In the genomic region with DNA sequence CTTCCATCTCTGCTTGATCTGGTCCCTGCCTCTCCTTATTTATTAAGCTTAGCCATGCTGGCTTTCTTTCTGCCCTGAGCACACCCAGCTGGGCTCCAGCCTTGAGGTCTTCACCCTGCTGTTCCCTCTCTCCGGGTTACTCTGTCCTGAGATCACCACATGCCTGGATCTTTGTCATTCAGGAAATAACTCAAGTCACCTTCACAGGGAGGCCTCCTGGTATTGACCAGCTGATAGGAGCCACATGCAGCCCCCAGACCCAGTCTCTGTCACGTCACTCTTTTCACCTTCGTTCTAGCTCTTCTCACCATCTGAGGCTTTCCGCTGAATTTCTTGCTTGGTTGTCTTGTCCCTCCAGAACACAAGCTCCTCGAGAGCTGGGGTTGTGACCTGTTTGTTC, we compare ENCODE assay signal across 21 cellular contexts.
DNase-seq lines count a peak whose midpoint lies in the region; ATAC-seq, FAIRE-seq and TF ChIP-seq lines count a peak whose summit lies in the region.
"Had no signal": no experiment of that assay in that cellular context is flagged by ENCODE, and none has a peak within 500 bp of the region (broad histone marks: within the 10 kb centered on the region; RNA-seq: fewer than 3 reads in every experiment).

No MANE protein-coding gene starts in this region.

- POLR2A ChIA-PET in HepG2 (lab: Yijun Ruan, JAX) (no interaction called here), A673 (lab: Charles Lee; ENCODE audit: low non-redundant PET) (no interaction called here)

- no peak for TF ChIP-seq RAD21 in HepG2 (CRISPR knock-in tag; IDR thresholded peaks at IDR 0.05)

- WGBS in HepG2 (ENCODE audit: low lambda C conversion rate): 40% methylated on average over 5 of the region's 5 CpGs
- WGBS in esophagus squamous epithelium, 2 donors: 77 to 90% methylated on average over 5 of the region's 5 CpGs

- no peaks in the 10 kb centered on the region for H3K36me3 ChIP-seq in WERI-Rb-1
- H3K36me3 ChIP-seq in bronchial epithelial cell (ENCODE audit: control insufficient read depth, insufficient read depth, low read length): no peaks in the 10 kb centered on the region
- H3K36me3 ChIP-seq in HepG2 (replicated peaks in 1 of 2; ENCODE audit: control insufficient read depth in 1 of 2, insufficient read depth in 2 of 2, low read length in 2 of 2): no peaks in the 10 kb centered on the region
- H3K36me3 ChIP-seq in esophagus squamous epithelium: no peaks in the 10 kb centered on the region
- no peaks in the 10 kb centered on the region for H3K36me3 ChIP-seq in A673 (ENCODE audit: insufficient read depth, low read length, poor library complexity, severe bottlenecking)
- H3K36me3 ChIP-seq: BLaER1, HAP-1 had no signal

- H3K9me3 ChIP-seq in WERI-Rb-1 (ENCODE audit: severe bottlenecking): no peaks in the 10 kb centered on the region
- H3K9me3 ChIP-seq in HepG2 (ENCODE audit: low read length): no peaks in the 10 kb centered on the region
- H3K9me3 ChIP-seq in esophagus squamous epithelium: no peaks in the 10 kb centered on the region
- H3K9me3 ChIP-seq in A673 (ENCODE audit: low read depth, low read length, poor library complexity, severe bottlenecking): no peaks in the 10 kb centered on the region
- H3K9me3 ChIP-seq: BLaER1, HAP-1 had no signal

- intact Hi-C loops in HepG2 (cut with micrococcal nuclease; ENCODE audit: unreplicated experiment): no loop called here
- intact Hi-C loops in esophagus squamous epithelium (cut with DNase I): no loop called here
- intact Hi-C loops in A673 (cut with micrococcal nuclease; ENCODE audit: unreplicated experiment): no loop called here

- no peak overlapping the region for H2AFZ ChIP-seq in HepG2 (ENCODE audit: low read length)
- H2AFZ ChIP-seq: GM23248 had no signal

- no peak for TF ChIP-seq EP300 in HepG2 (IDR thresholded peaks at IDR 0.05; ENCODE audit: low read depth in 2 of 2, low read length in 2 of 2)
- no peak for TF ChIP-seq EP300 in HepG2 (CRISPR knock-in tag; IDR thresholded peaks at IDR 0.05; ENCODE audit: borderline replicate concordance)

- peaks cover 5% of the 10 kb centered on the region; the same call in 1 of the 2 replicates for H3K4me1 ChIP-seq in HepG2 (ENCODE audit: insufficient read depth, low read length)
- H3K4me1 ChIP-seq in esophagus squamous epithelium: no peaks in the 10 kb centered on the region
- H3K4me1 ChIP-seq in A673 (ENCODE audit: insufficient read depth, low read length, poor library complexity, severe bottlenecking): no peaks in the 10 kb centered on the region
- H3K4me1 ChIP-seq: BLaER1, HAP-1 had no signal

- FAIRE-seq in bronchial epithelial cell (lab: Jason Lieb, UNC) (peak; percentile 7), HepG2 (lab: Jason Lieb, UNC) (no peak)
- FAIRE-seq: D721Med, GM12878, GM19239, H54 had no signal

- H3K4me3 ChIP-seq in WERI-Rb-1 (ENCODE audit: low read depth, low read length): peak overlapping the region; percentile 38
- no peak overlapping the region for H3K4me3 ChIP-seq in bronchial epithelial cell (ENCODE audit: low read depth, low read length)
- no peak overlapping the region for H3K4me3 ChIP-seq in HepG2 (replicated peaks in 1 of 3; ENCODE audit: insufficient read depth in 1 of 3, low read depth in 2 of 3, low read length in 3 of 3)
- H3K4me3 ChIP-seq in esophagus squamous epithelium: no peak overlapping the region
- H3K4me3 ChIP-seq in A673 (ENCODE audit: low read depth, low read length, poor library complexity, severe bottlenecking): no peak overlapping the region
- H3K4me3 ChIP-seq: BLaER1, GM12878, GM23248, HAP-1 had no signal

- DNase-seq in WERI-Rb-1 (peak; percentile 50), bronchial epithelial cell (ENCODE audit: low read depth) (no peak), HepG2 (ENCODE audit: low spot score) (no peak), esophagus squamous epithelium (lab: John Stamatoyannopoulos, UW) (no peak), A673 (ENCODE audit: low spot score) (no peak), activated T-cell treated with anti-CD3 and anti-CD28 coated beads for 4 hours (no peak)
- no peak for DNase-seq in activated CD4-positive, CD25-positive, alpha-beta regulatory T cell (lab: John Stamatoyannopoulos, UW)
- DNase-seq: CD4-positive, alpha-beta T cell; CD8-positive, alpha-beta memory T cell; DMS 273 treated with DMSO at 0.1 percent for 48 hours; DMS79; EL; GDM1; GM23248 had no signal

- TF ChIP-seq POLR2A in HepG2 (IDR thresholded peaks at IDR 0.05; ENCODE audit: insufficient read depth in 1 of 2, low read depth in 2 of 2, low read length in 2 of 2): no peak
- no peak for TF ChIP-seq POLR2A in esophagus squamous epithelium (IDR thresholded peaks at IDR 0.05)

- no peak overlapping the region for H3K4me2 ChIP-seq in HepG2 (ENCODE audit: low read depth, low read length)
- H3K4me2 ChIP-seq: BLaER1 had no signal

- in situ Hi-C loops in HepG2 (cut with HindIII; ENCODE audit: extremely low pct_ligation_motif_present, low pct_unique_long_range_greater_than_20kb): no loop called here

- H3K27me3 ChIP-seq in WERI-Rb-1 (ENCODE audit: insufficient read depth, low read depth, severe bottlenecking) (no peaks in the 10 kb centered on the region), bronchial epithelial cell (ENCODE audit: control insufficient read depth, insufficient read depth, low read length) (no peaks in the 10 kb centered on the region), HepG2 (ENCODE audit: control insufficient read depth in 1 of 2, insufficient read depth in 2 of 2, low read length in 2 of 2) (no peaks in the 10 kb centered on the region; a peak in 1 of 5 replicates), esophagus squamous epithelium (no peaks in the 10 kb centered on the region), A673 (replicated peaks; ENCODE audit: insufficient read depth, low read depth, low read length, poor library complexity) (no peaks in the 10 kb centered on the region)
- H3K27me3 ChIP-seq: BLaER1 had no signal

- CTCF ChIA-PET in HepG2 (lab: Yijun Ruan, JAX; ENCODE audit: low intra/inter-chr PET ratio, low total read pairs): no interaction called here
- CTCF ChIA-PET in A673 (lab: Charles Lee): no interaction called here

- TF ChIP-seq CTCF in WERI-Rb-1 (IDR thresholded peaks at IDR 0.05; ENCODE audit: low read depth, low read length) (no peak), bronchial epithelial cell (IDR thresholded peaks at IDR 0.05; ENCODE audit: insufficient read depth, low read length, severe bottlenecking) (no peak), HepG2 (CRISPR knock-in tag; IDR thresholded peaks at IDR 0.05) (no peak), esophagus squamous epithelium (IDR thresholded peaks at IDR 0.05) (no peak), A673 (conservative IDR thresholded peaks at IDR 0.05; ENCODE audit: low read depth, low read length) (no peak)

- no peaks in the 10 kb centered on the region for H4K20me1 ChIP-seq in HepG2 (ENCODE audit: insufficient read depth, low read length)
- H4K20me1 ChIP-seq: BLaER1 had no signal

- no peak overlapping the region for H3K9ac ChIP-seq in HepG2 (ENCODE audit: insufficient read depth, low read depth, low read length)
- H3K9ac ChIP-seq: BLaER1, GM23248 had no signal

- ATAC-seq in HepG2: no peak
- ATAC-seq: GM12878 had no signal

- no TSS peak for BruUV-seq in HepG2 (replicated peaks; lab: Mats Ljungman, UMichigan)
- BruUV-seq in A673 (replicated peaks; lab: Mats Ljungman, UMichigan): no TSS peak

- peak overlapping the region; percentile 80 for H3K27ac ChIP-seq in WERI-Rb-1
- H3K27ac ChIP-seq in HepG2 (ENCODE audit: extremely low read length, insufficient read depth, low read length): no peak overlapping the region
- H3K27ac ChIP-seq in esophagus squamous epithelium: no peak overlapping the region
- no peak overlapping the region for H3K27ac ChIP-seq in A673 (ENCODE audit: low read depth, low read length, poor library complexity, severe bottlenecking)
- H3K27ac ChIP-seq: BLaER1, C4-2B, GM23248 had no signal

- H3K79me2 ChIP-seq in HepG2 (ENCODE audit: insufficient read depth, low read length): no peaks in the 10 kb centered on the region

TF ChIP-seq in HepG2, 621 proteins besides CTCF, POLR2A, EP300 and RAD21:
- TF ChIP-seq POLR2AphosphoS2 (IDR thresholded peaks at IDR 0.05; ENCODE audit: low read depth, low read length) (no peak), CREB1 (IDR thresholded peaks at IDR 0.05) (peak; percentile 28; the same call in 1 of the 2 replicates), CREB1 (CRISPR knock-in tag; IDR thresholded peaks at IDR 0.05) (no peak)
